36 cellular contexts compared by ENCODE assay signal in the genomic region with DNA sequence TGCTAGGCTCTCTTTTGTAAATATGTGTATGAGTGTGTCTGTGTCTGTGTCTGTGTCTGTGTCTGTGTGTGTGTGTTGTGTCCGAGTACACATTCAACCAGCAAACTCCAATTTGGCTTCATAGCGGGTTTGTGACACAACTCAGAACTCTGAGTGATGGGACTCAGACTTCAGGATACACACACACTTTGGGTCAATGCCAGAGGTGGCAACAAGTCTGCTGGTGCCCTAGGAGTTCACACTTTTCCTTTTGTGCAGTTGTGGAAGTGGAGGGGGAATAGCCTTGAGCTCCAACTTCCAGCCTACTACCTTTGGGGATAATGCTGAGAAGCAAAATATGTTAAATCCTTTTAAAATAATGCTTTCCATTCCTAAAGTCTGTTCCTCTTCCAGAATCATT. TPM values are rescaled to one million over a fixed set of nuclear protein-coding genes. Genes with fewer than 3 reads are reported as not detected.
"Had no signal": no experiment of that assay in that cellular context is flagged by ENCODE, and none has a peak within 500 bp of the region (broad histone marks: within the 10 kb centered on the region; RNA-seq: fewer than 3 reads in every experiment).

No MANE protein-coding gene starts in this region.

- DNase-seq: activated B cell treated with CpG ODN at 0.5 μM for 24 hours; activated CD4-positive, alpha-beta memory T cell treated with anti-CD3 and anti-CD28 coated beads for 36 hours; activated CD4-positive, alpha-beta T cell treated with anti-CD3 and anti-CD28 coated beads for 4 hours; activated CD4-positive, alpha-beta T cell treated with anti-CD3 and anti-CD28 coated beads, Interleukin-2, amount 10 ng/mL, durations not matched to agents 24 days and 14 days; activated CD4-positive, alpha-beta T cell treated with anti-CD3 and anti-CD28 coated beads, Interleukin-2, amount 50 U/mL, for 1 hour; activated CD4-positive, alpha-beta T cell treated with anti-CD3 and anti-CD28 coated beads, Interleukin-2, amount 50 U/mL, for 4 hours; activated CD4-positive, CD25-positive, alpha-beta regulatory T cell treated with anti-CD3 and anti-CD28 coated beads, Interleukin-2, amount 50 U/mL, for 72 hours; activated CD8-positive, alpha-beta memory T cell treated with anti-CD3 and anti-CD28 coated beads, Interleukin-2, amount 50 U/mL, for 4 hours; activated CD8-positive, alpha-beta T cell treated with anti-CD3 and anti-CD28 coated beads for 36 hours; activated effector memory CD4-positive, alpha-beta T cell treated with anti-CD3 and anti-CD28 coated beads, Interleukin-2, amount 50 U/mL, for 16 hours; activated gamma-delta T cell treated with Interleukin-2 at 50 U/mL for 16 hours; activated naive CD4-positive, alpha-beta T cell; activated naive CD4-positive, alpha-beta T cell treated with anti-CD3 and anti-CD28 coated beads for 36 hours; activated naive CD4-positive, alpha-beta T cell treated with anti-CD3 and anti-CD28 coated beads, Interleukin-2, amount 50 U/mL, for 16 hours; activated naive CD8-positive, alpha-beta T cell treated with anti-CD3 and anti-CD28 coated beads for 36 hours; activated T-cell treated with anti-CD3 and anti-CD28 coated beads for 4 hours; activated T-cell treated with anti-CD3 and anti-CD28 coated beads, Interleukin-2, amount 50 U/mL, for 1 hour; activated T-cell treated with anti-CD3 and anti-CD28 coated beads, Interleukin-2, amount 50 U/mL, for 4 hours; activated T-cell treated with anti-CD3 and anti-CD28 coated beads, Interleukin-2, amount 50 U/mL, for 72 hours; adrenal gland; amniotic stem cell; aorta; body of pancreas; brain microvascular endothelial cell; caudate nucleus; cerebellar nuclear complex; T-cell; T-helper 2 cell; T-helper 9 cell had no signal

- H3K27ac ChIP-seq: adrenal gland, body of pancreas, brain microvascular endothelial cell, breast epithelium, cardiac muscle cell, VCaP had no signal

- H3K9me3 ChIP-seq: adrenal gland, body of pancreas had no signal

- H3K4me3 ChIP-seq: adrenal gland, body of pancreas, breast epithelium, cardiac muscle cell had no signal

- H3K36me3 ChIP-seq: adrenal gland, brain microvascular endothelial cell, breast epithelium, cardiac muscle cell had no signal

- ATAC-seq: activated CD8-positive, alpha-beta T cell treated with anti-CD3 and anti-CD28 coated beads for 36 hours; activated naive CD4-positive, alpha-beta T cell treated with anti-CD3 and anti-CD28 coated beads, Interleukin-2, amount 50 U/mL, for 72 hours; activated T-cell treated with anti-CD3 and anti-CD28 coated beads, Interleukin-2, amount 50 U/mL, for 4 hours; activated T-cell treated with anti-CD3 and anti-CD28 coated beads, Interleukin-2, amount 50 U/mL, for 72 hours; activated T-helper 17 cell treated with anti-CD3 and anti-CD28 coated beads, Interleukin-2, amount 50 U/mL, for 72 hours; body of pancreas; T-cell had no signal

RNA-seq across cellular contexts. Expression of gene TBX15, which starts 16.6 kb away (rescaled TPM):
- total RNA-seq: activated CD4-positive, alpha-beta memory T cell treated with anti-CD3 and anti-CD28 coated beads for 36 hours; activated CD4-positive, alpha-beta T cell treated with anti-CD3 and anti-CD28 coated beads, Interleukin-2, amount 10 ng/mL, durations not matched to agents 24 days and 14 days; activated CD8-positive, alpha-beta memory T cell treated with anti-CD3 and anti-CD28 coated beads for 36 hours; activated CD8-positive, alpha-beta T cell treated with anti-CD3 and anti-CD28 coated beads for 36 hours; activated naive CD4-positive, alpha-beta T cell treated with anti-CD3 and anti-CD28 coated beads for 36 hours; activated naive CD4-positive, alpha-beta T cell treated with anti-CD3 and anti-CD28 coated beads, Interleukin-2, amount 50 U/mL, for 72 hours; activated naive CD8-positive, alpha-beta T cell treated with anti-CD3 and anti-CD28 coated beads for 36 hours; activated T-cell treated with anti-CD3 and anti-CD28 coated beads, Interleukin-2, amount 50 U/mL, for 4 hours; activated T-helper 1 cell treated with anti-CD3 and anti-CD28 coated beads, Interleukin-12 subunit alpha, Interleukin-12 subunit beta, Interleukin-2, Interleukin-4 antibody, amounts not matched to agents 30 ng/mL and 10 ng/mL and 1 ng/mL, durations not matched to agents 14 hours and 24 hours and 36 hours; activated T-helper 17 cell treated with anti-CD3 and anti-CD28 coated beads, Interleukin-2, amount 50 U/mL, for 72 hours; body of pancreas; cardiac muscle cell had no signal
